In the genomic region with DNA sequence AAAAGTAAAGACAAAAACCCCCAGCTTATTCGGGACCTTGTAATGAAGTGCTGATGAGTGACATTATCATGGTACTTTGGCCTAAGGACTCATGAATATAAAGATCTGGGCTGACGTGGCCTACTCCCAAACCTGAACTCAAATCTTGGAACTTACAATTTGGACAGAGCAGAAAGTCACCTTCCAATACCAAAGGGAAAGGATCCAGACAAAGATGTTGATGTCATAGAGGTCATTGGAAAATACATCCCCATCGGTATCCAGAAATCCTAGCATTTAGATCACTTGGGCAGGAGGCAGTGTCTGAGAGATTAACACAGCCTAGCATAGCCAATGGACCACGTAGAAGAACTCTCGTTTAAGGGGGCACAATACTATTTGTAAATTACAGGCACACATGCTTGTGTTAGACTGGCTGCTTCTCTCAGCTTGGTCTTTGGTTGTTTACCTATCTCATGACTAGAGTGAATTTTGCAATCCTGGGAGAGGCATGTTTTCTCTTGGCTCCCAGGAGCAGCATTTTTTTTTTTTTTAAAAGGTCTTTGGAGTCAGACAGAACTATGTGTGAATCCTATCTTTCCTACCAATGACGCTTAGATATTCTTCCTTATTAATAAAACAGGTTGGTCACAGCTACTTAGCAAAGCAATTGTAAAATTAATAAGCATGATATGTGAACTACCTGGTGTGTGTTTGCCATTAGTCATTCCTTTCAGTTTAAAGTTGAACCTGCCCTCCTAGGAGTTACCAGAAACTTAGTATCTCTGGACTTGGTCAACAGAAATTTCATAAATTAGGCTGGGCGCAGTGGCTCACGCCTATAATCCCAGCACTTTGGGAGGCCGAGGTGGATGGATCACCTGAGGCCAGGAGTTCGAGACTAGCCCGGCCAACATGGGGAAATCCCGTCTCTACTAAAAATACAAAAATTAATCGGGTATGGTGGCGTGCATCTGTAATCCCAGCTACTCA, we compare ENCODE assay signal across 2 cellular contexts.
TF ChIP-seq lines count a peak whose summit lies in the region.

No MANE protein-coding gene starts in this region.

TF ChIP-seq in A549, 52 proteins besides CTCF, POLR2A, EP300 and RAD21 (continued from another document):
- no peak for TF ChIP-seq FOSL2 (IDR thresholded peaks at IDR 0.05)
- TF ChIP-seq FOSL2 (CRISPR knock-in tag; IDR thresholded peaks at IDR 0.05): peak; percentile 40; the same call in 1 of the 2 replicates
TF ChIP-seq in A549: peak in this region for 3.

TF ChIP-seq in HEK293, 187 proteins besides CTCF, POLR2A, EP300 and RAD21:
- TF ChIP-seq, protein P1, sequence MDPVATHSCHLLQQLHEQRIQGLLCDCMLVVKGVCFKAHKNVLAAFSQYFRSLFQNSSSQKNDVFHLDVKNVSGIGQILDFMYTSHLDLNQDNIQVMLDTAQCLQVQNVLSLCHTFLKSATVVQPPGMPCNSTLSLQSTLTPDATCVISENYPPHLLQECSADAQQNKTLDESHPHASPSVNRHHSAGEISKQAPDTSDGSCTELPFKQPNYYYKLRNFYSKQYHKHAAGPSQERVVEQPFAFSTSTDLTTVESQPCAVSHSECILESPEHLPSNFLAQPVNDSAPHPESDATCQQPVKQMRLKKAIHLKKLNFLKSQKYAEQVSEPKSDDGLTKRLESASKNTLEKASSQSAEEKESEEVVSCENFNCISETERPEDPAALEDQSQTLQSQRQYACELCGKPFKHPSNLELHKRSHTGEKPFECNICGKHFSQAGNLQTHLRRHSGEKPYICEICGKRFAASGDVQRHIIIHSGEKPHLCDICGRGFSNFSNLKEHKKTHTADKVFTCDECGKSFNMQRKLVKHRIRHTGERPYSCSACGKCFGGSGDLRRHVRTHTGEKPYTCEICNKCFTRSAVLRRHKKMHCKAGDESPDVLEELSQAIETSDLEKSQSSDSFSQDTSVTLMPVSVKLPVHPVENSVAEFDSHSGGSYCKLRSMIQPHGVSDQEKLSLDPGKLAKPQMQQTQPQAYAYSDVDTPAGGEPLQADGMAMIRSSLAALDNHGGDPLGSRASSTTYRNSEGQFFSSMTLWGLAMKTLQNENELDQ (tag by site-specific recombination; IDR thresholded peaks at IDR 0.05; ENCODE audit: low read depth): no peak
- TF ChIP-seq ZIC2 (tag by site-specific recombination; IDR thresholded peaks at IDR 0.05) (no peak), PRDM1 (tag by site-specific recombination; IDR thresholded peaks at IDR 0.05) (peak; percentile 48; the same call in 1 of the 2 replicates)
